ENCODE assay signal across 10 cellular contexts in the genomic region with DNA sequence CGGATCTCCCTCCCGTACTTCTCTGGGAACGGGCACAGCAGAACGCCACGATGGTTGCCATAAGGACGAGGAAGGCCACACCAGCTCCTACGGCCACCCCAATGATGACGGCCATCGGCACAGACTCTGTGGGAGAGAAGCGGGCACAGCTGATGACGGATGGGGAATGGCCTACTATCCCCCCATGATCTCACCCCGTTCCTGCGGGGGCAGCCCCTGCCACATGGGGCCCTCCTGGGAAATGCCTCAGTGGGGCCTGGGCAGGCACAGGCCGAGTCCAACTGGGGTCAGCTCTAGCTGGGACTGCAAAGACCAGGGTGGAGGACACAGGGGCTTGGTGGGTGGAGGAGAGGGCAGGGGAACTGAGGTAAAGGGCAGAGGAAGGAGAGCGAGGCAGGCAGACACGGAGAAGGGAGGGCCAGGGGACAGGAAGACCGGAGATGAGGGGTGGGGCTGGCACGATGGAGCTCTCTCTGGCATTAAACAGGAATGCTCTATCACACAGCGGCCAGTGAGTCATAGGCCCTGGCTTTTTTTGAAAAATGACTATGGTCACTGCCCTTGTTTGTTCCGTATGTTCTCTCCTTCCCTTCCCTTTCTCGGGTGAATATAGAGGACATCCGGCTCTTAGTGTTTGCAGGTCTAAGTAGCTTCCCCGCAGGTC.
DNase-seq lines count a peak whose midpoint lies in the region; ATAC-seq and TF ChIP-seq lines count a peak whose summit lies in the region.
"Had no signal": no experiment of that assay in that cellular context is flagged by ENCODE, and none has a peak within 500 bp of the region (broad histone marks: within the 10 kb centered on the region; RNA-seq: fewer than 3 reads in every experiment).

No MANE protein-coding gene starts in this region.

- intact Hi-C loops in Right ventricle myocardium inferior (cut with DNase I) (loop anchor here (10.0 kb wide), 1 partner anchor 227 kb away; no protein-coding TSS in a partner anchor), cardiac septum (cut with DNase I) (loop anchor here (5.0 kb wide), 1 partner anchor 74 kb away; a partner anchor contains a TSS)

- no peak for TF ChIP-seq CTCF in epithelial cell of esophagus (IDR thresholded peaks at IDR 0.05; ENCODE audit: insufficient read depth, low read depth, low read length, missing control alignments)

- ATAC-seq in Right ventricle myocardium inferior: peak; percentile 64

- H3K4me3 ChIP-seq in epithelial cell of esophagus (ENCODE audit: low read length): no peak overlapping the region

- DNase-seq in Right ventricle myocardium inferior (ENCODE audit: missing footprints) (no peak), cardiac septum (ENCODE audit: low spot score) (no peak), epithelial cell of esophagus (ENCODE audit: low read depth) (peak; percentile 61), mucosa of gallbladder (ENCODE audit: low spot score) (peak; percentile 52), T1000 (lab: John Stamatoyannopoulos, UW) (no peak), NCI-H2171 treated with DMSO at 0.1 percent for 48 hours (lab: John Stamatoyannopoulos, UW) (no peak), RPMI8226 (no peak)
- DNase-seq in activated CD4-positive, alpha-beta T cell treated with anti-CD3 and anti-CD28 coated beads for 48 hours: no peak
- DNase-seq: activated CD4-positive, CD25-positive, alpha-beta regulatory T cell treated with anti-CD3 and anti-CD28 coated beads, Interleukin-2, amount 50 U/mL, for 72 hours; anterior cingulate cortex had no signal

Comparison
In these comparisons a context has a peak if more than half of its experiments do, and no peak if none do; other contexts are left out.
1. DNase-seq: peak in epithelial cell of esophagus (single experiment) and mucosa of gallbladder (single experiment); none in Right ventricle myocardium inferior (single experiment), cardiac septum (single experiment), T1000 (single experiment), activated CD4-positive, alpha-beta T cell treated with anti-CD3 and anti-CD28 coated beads for 48 hours (single experiment), NCI-H2171 treated with DMSO at 0.1 percent for 48 hours (single experiment) and RPMI8226 (single experiment).